Comparison of ENCODE assay signal across 29 cellular contexts in the genomic region with DNA sequence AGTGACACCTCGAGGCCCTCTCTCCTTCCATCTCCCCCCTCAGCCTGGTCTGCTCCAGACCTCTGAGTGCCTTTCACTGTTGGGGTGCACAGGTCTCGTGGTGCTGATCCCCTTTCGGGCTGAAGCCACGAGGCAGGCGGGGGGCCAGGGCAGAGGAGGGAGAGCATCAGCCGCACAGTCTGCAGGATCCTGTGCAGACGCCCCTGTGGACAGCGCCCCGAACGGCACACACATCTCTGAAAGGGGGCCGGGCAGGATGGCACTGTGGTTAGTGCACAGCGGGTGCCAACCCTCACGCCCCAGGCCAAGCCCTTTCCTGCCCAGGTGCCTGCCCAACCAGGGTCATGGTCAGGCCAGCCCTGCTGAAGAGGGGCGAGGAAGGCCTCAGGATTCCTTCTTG. TPM values are rescaled to one million over a fixed set of nuclear protein-coding genes. Genes with fewer than 3 reads are reported as not detected.
"Had no signal": no experiment of that assay in that cellular context is flagged by ENCODE, and none has a peak within 500 bp of the region (broad histone marks: within the 10 kb centered on the region; RNA-seq: fewer than 3 reads in every experiment).

No MANE protein-coding gene starts in this region.

- FAIRE-seq: keratinocyte, small intestine, urothelium cell line had no signal

- H3K27ac Mint-ChIP-seq: nephron; progenitor cell of endocrine pancreas; stimulated activated effector memory CD8-positive, alpha-beta T cell treated with anti-CD3 and anti-CD28 coated beads, Interleukin-12 subunit alpha, Interleukin-12 subunit beta, amount 100 ng/mL, for 72 hours; stimulated activated naive CD8-positive, alpha-beta T cell treated with anti-CD3 and anti-CD28 coated beads, Interleukin-15, Interleukin-2, amounts not matched to agents 100 ng/mL and 50 ng/mL, for 24 hours had no signal

- H3K4me1 Mint-ChIP-seq: nephron, neural crest cell had no signal

- H3K4me2 ChIP-seq: hepatocyte had no signal

- H3K36me3 ChIP-seq: heart left ventricle, left lung, lower lobe of right lung, neutrophil, ovary, right atrium auricular region, right lobe of liver, spleen, suprapubic skin, thoracic aorta, tibial artery, upper lobe of right lung had no signal

- ATAC-seq: heart left ventricle; left colon; left lung; lower lobe of right lung; right lobe of liver; stimulated activated effector memory CD8-positive, alpha-beta T cell treated with anti-CD3 and anti-CD28 coated beads, Interleukin-12 subunit alpha, Interleukin-12 subunit beta, amount 100 ng/mL, for 72 hours; upper lobe of right lung had no signal

- H3K27ac ChIP-seq: heart left ventricle, hepatocyte, left lung, lower lobe of right lung, neutrophil, ovary, right atrium auricular region, right lobe of liver, spleen, suprapubic skin, thoracic aorta, tibial artery, upper lobe of right lung had no signal

- H3K36me3 Mint-ChIP-seq: naive B cell had no signal

- H3K27me3 ChIP-seq: ovary had no signal

- H3K4me1 ChIP-seq: heart left ventricle, left lung, lower lobe of right lung, right atrium auricular region, right lobe of liver, suprapubic skin, tibial artery, upper lobe of right lung had no signal

- H3K4me3 ChIP-seq: heart left ventricle, hepatocyte, left lung, lower lobe of right lung, ovary, right atrium auricular region, right lobe of liver, spleen, suprapubic skin, thoracic aorta, tibial artery, upper lobe of right lung had no signal

- H3K4me3 Mint-ChIP-seq: naive B cell; nephron; neural crest cell; stimulated activated effector memory CD8-positive, alpha-beta T cell treated with anti-CD3 and anti-CD28 coated beads, Interleukin-12 subunit alpha, Interleukin-12 subunit beta, amount 100 ng/mL, for 72 hours; stimulated activated naive CD8-positive, alpha-beta T cell treated with anti-CD3 and anti-CD28 coated beads, Interleukin-15, Interleukin-2, amounts not matched to agents 100 ng/mL and 50 ng/mL, for 24 hours had no signal

- H3K9me3 ChIP-seq: heart left ventricle, left lung, lower lobe of right lung, neutrophil, ovary, right atrium auricular region, right lobe of liver, spleen, suprapubic skin, thoracic aorta, tibial artery, upper lobe of right lung had no signal

- DNase-seq: left colon; lower lobe of right lung; mammary epithelial cell; mesenchymal stem cell; naive B cell; occipital lobe; ovary; right lobe of liver; small intestine; spleen; stimulated activated CD4-positive, alpha-beta T cell treated with anti-CD3 and anti-CD28 coated beads, Interleukin-4, amount 100 ng/mL, for 24 hours; stimulated activated naive CD4-positive, alpha-beta T cell; tibial artery; trophoblast cell; upper lobe of right lung had no signal

RNA-seq across cellular contexts. Expression of gene CACNA1I, which starts 56.7 kb away (rescaled TPM):
- polyA plus RNA-seq: keratinocyte had no signal
